ENCODE assay signal across 31 cellular contexts in genomic region chr7:105937411-105937810, GRCh38.
"Had no signal": no experiment of that assay in that cellular context is flagged by ENCODE, and none has a peak within 500 bp of the region (broad histone marks: within the 10 kb centered on the region; RNA-seq: fewer than 3 reads in every experiment).

No MANE protein-coding gene starts in this region.

- ATAC-seq: activated CD4-positive, CD25-positive, alpha-beta regulatory T cell treated with anti-CD3 and anti-CD28 coated beads, Interleukin-2, amount 50 U/mL, for 24 hours; activated CD8-positive, alpha-beta T cell treated with anti-CD3 and anti-CD28 coated beads for 36 hours; activated T-cell treated with anti-CD3 and anti-CD28 coated beads, Interleukin-2, amount 50 U/mL, for 4 hours; activated T-helper 17 cell treated with anti-CD3 and anti-CD28 coated beads, Interleukin-2, amount 50 U/mL, for 72 hours; effector memory CD8-positive, alpha-beta T cell; foreskin keratinocyte; gastrocnemius medialis; T-helper 17 cell had no signal

- H3K9me3 ChIP-seq: esophagus muscularis mucosa, gastrocnemius medialis had no signal

- H3K4me3 ChIP-seq: esophagus muscularis mucosa, gastrocnemius medialis had no signal

- H3K36me3 ChIP-seq: brain microvascular endothelial cell, esophagus muscularis mucosa, gastrocnemius medialis, WERI-Rb-1 had no signal

- H3K27ac ChIP-seq: brain microvascular endothelial cell, esophagus muscularis mucosa, foreskin keratinocyte, gastrocnemius medialis, WERI-Rb-1 had no signal

- H3K27me3 Mint-ChIP-seq: activated B cell treated with CpG ODN at 0.5 μM for 24 hours; activated CD8-positive, alpha-beta T cell treated with anti-CD3 and anti-CD28 coated beads for 36 hours; activated naive CD8-positive, alpha-beta T cell; activated T-helper 17 cell treated with anti-CD3 and anti-CD28 coated beads, Interleukin-2, amount 50 U/mL, for 72 hours; T-helper 17 cell had no signal

- H3K4me1 ChIP-seq: foreskin keratinocyte, gastrocnemius medialis had no signal

- H3K36me3 Mint-ChIP-seq: activated naive CD8-positive, alpha-beta T cell had no signal

- H3K4me1 Mint-ChIP-seq: activated B cell treated with CpG ODN at 0.5 μM for 24 hours; activated T-helper 17 cell treated with anti-CD3 and anti-CD28 coated beads, Interleukin-2, amount 50 U/mL, for 72 hours; T-helper 17 cell had no signal

- DNase-seq: activated B cell treated with CpG ODN at 0.5 μM for 24 hours; activated CD4-positive, alpha-beta T cell treated with anti-CD3 and anti-CD28 coated beads for 48 hours; activated CD4-positive, alpha-beta T cell treated with anti-CD3 and anti-CD28 coated beads, Interleukin-2, amount 50 U/mL, for 1 hour; activated CD4-positive, alpha-beta T cell treated with anti-CD3 and anti-CD28 coated beads, Interleukin-2, amount 50 U/mL, for 48 hours; activated CD8-positive, alpha-beta memory T cell treated with anti-CD3 and anti-CD28 coated beads for 24 hours; activated CD8-positive, alpha-beta T cell treated with anti-CD3 and anti-CD28 coated beads for 36 hours; activated effector memory CD4-positive, alpha-beta T cell treated with Interleukin-2 at 50 U/mL for 16 hours; activated gamma-delta T cell treated with Interleukin-2 at 50 U/mL for 16 hours; activated naive CD4-positive, alpha-beta T cell treated with anti-CD3 and anti-CD28 coated beads, Interleukin-2, amount 50 U/mL, for 16 hours; activated naive CD4-positive, alpha-beta T cell treated with Interleukin-2 at 50 U/mL for 16 hours; activated T-cell treated with anti-CD3 and anti-CD28 coated beads, Interleukin-2, amount 50 U/mL, for 4 hours; amniotic stem cell; anterior cingulate cortex; brain microvascular endothelial cell; cortex of kidney; dermis blood vessel endothelial cell; effector CD4-positive, alpha-beta T cell; effector memory CD8-positive, alpha-beta T cell; erythroblast; foreskin keratinocyte; gastrocnemius medialis; glutamatergic neuron; T-helper 1 cell; T-helper 17 cell; T1000 had no signal

- H3K27me3 ChIP-seq: brain microvascular endothelial cell, esophagus muscularis mucosa, foreskin keratinocyte, gastrocnemius medialis had no signal

- H3K27ac Mint-ChIP-seq: activated B cell treated with CpG ODN at 0.5 μM for 24 hours; activated CD8-positive, alpha-beta T cell treated with anti-CD3 and anti-CD28 coated beads for 36 hours; activated naive CD8-positive, alpha-beta T cell; activated T-helper 17 cell treated with anti-CD3 and anti-CD28 coated beads, Interleukin-2, amount 50 U/mL, for 72 hours; effector memory CD8-positive, alpha-beta T cell; T-helper 17 cell; T-helper 2 cell treated with Interferon-gamma antibody and Interleukin-4, amounts not matched to agents 5 μg/mL and 100 μg/mL, for 36 hours had no signal

- H3K9me3 Mint-ChIP-seq: activated CD8-positive, alpha-beta T cell treated with anti-CD3 and anti-CD28 coated beads for 36 hours; activated T-cell treated with anti-CD3 and anti-CD28 coated beads, Interleukin-2, amount 50 U/mL, for 4 hours; activated T-helper 17 cell treated with anti-CD3 and anti-CD28 coated beads, Interleukin-2, amount 50 U/mL, for 72 hours; effector memory CD8-positive, alpha-beta T cell; T-helper 2 cell treated with Interferon-gamma antibody and Interleukin-4, amounts not matched to agents 5 μg/mL and 100 μg/mL, for 36 hours had no signal

- H3K4me3 Mint-ChIP-seq: activated B cell treated with CpG ODN at 0.5 μM for 24 hours; activated CD8-positive, alpha-beta T cell treated with anti-CD3 and anti-CD28 coated beads for 36 hours; activated naive CD8-positive, alpha-beta T cell; activated T-cell treated with anti-CD3 and anti-CD28 coated beads, Interleukin-2, amount 50 U/mL, for 4 hours; activated T-helper 17 cell treated with anti-CD3 and anti-CD28 coated beads, Interleukin-2, amount 50 U/mL, for 72 hours; effector memory CD8-positive, alpha-beta T cell; T-helper 17 cell; T-helper 2 cell treated with Interferon-gamma antibody and Interleukin-4, amounts not matched to agents 5 μg/mL and 100 μg/mL, for 36 hours had no signal
